17 cellular contexts compared by ENCODE assay signal in the genomic region with DNA sequence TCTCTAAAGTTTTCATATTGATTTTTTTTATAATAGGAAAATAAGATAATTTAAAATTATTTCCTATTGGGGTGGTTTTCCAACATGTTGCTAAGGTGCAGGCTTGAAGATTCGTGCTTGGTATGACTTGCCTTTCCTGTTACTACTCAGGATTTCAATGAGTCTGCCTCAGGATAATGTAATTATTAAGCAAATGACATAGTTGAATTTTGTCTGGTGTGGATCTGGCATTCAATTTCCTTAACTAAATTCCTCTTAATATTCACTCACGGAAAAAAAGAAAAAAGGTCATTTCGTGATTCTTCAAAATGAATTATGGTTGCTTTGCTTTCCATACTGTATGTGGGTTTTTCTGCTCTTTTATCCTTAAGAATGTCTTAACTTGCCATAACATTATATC. TPM values are rescaled to one million over a fixed set of nuclear protein-coding genes. Genes with fewer than 3 reads are reported as not detected.
"Had no signal": no experiment of that assay in that cellular context is flagged by ENCODE, and none has a peak within 500 bp of the region (broad histone marks: within the 10 kb centered on the region; RNA-seq: fewer than 3 reads in every experiment).

No MANE protein-coding gene starts in this region.

- ATAC-seq: effector memory CD8-positive, alpha-beta T cell; left colon; mucosa of descending colon; naive thymus-derived CD8-positive, alpha-beta T cell; right cardiac atrium; stimulated activated effector memory CD8-positive, alpha-beta T cell treated with anti-CD3 and anti-CD28 coated beads, Interleukin-12 subunit alpha, Interleukin-12 subunit beta, amount 100 ng/mL, for 72 hours; stimulated activated naive CD8-positive, alpha-beta T cell treated with anti-CD3 and anti-CD28 coated beads, Interleukin-15, Interleukin-2, amounts not matched to agents 100 U/mL and 50 U/mL, for 24 hours had no signal

- H2AFZ ChIP-seq: hepatocyte had no signal

- H3K36me3 ChIP-seq: esophagus squamous epithelium, suprapubic skin, tibial nerve had no signal

- H3K9me3 ChIP-seq: esophagus squamous epithelium, mucosa of descending colon, suprapubic skin had no signal

- H3K27ac ChIP-seq: esophagus squamous epithelium, hepatocyte, suprapubic skin had no signal

- H3K27me3 ChIP-seq: esophagus squamous epithelium, hepatocyte, suprapubic skin, tibial nerve had no signal

- H3K4me2 ChIP-seq: hepatocyte had no signal

- H3K4me3 ChIP-seq: esophagus squamous epithelium, hepatocyte, mucosa of descending colon, suprapubic skin, tibial nerve had no signal

- DNase-seq: effector memory CD8-positive, alpha-beta T cell; esophagus squamous epithelium; foreskin fibroblast; head of caudate nucleus; kidney; left colon; mucosa of descending colon; naive thymus-derived CD8-positive, alpha-beta T cell; posterior cingulate gyrus; right cardiac atrium; small intestine; stimulated activated CD4-positive, alpha-beta T cell treated with anti-CD3 and anti-CD28 coated beads, Interleukin-2, amount 100 ng/mL, for 48 hours; stimulated activated naive CD8-positive, alpha-beta T cell treated with anti-CD3 and anti-CD28 coated beads, Interleukin-15, Interleukin-2, amounts not matched to agents 100 U/mL and 50 U/mL, for 24 hours had no signal

- H3K4me1 ChIP-seq: esophagus squamous epithelium, suprapubic skin had no signal

- H3K79me2 ChIP-seq: hepatocyte had no signal

RNA-seq across cellular contexts. Expression of gene FILIP1, which starts 9.3 kb away (rescaled TPM):
- total RNA-seq: naive thymus-derived CD8-positive, alpha-beta T cell had no signal
